Comparison of ENCODE assay signal across 24 cellular contexts in the genomic region with DNA sequence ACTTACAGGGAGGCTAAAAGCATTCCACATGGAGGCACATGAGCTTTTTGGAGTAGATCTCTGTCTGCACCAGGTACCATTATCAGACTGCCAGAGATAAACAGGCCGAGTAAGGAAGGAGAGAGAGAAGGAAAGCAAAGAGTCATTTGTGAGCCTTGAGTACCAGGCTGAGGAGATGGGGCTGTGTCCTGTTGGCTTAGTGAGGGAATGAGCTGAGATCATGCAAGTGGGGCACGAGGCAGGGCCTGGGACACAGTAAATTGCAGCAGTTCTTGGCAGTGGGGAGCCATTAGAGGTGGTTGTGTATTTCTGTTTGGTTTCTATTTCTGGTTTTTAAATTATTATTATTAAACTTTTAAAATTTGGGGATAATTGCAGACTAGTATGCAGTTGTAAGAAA. TPM values are rescaled to one million over a fixed set of nuclear protein-coding genes. Genes with fewer than 3 reads are reported as not detected.
A peak's percentile ranks its signal among the peaks of the same experiment; 100 is the strongest.
DNase-seq lines count a peak whose midpoint lies in the region; ATAC-seq, FAIRE-seq and TF ChIP-seq lines count a peak whose summit lies in the region.
"Had no signal": no experiment of that assay in that cellular context is flagged by ENCODE, and none has a peak within 500 bp of the region (broad histone marks: within the 10 kb centered on the region; RNA-seq: fewer than 3 reads in every experiment).

No MANE protein-coding gene starts in this region.

- FAIRE-seq in K562 (lab: Jason Lieb, UNC) = no peak
- FAIRE-seq: A204.1, D721Med, GM12891, GM18507 had no signal

- TF ChIP-seq CTCF in right atrium auricular region (IDR thresholded peaks at IDR 0.05) = no peak
- TF ChIP-seq CTCF in K562 (IDR thresholded peaks at IDR 0.05 in 2 of 3, conservative IDR thresholded peaks at IDR 0.05 in 1 of 3; ENCODE audit: insufficient read depth in 2 of 3, low read depth in 1 of 3, low read length in 3 of 3) = no peak
- TF ChIP-seq CTCF in vagina (IDR thresholded peaks at IDR 0.05) = no peak

- H3K4me1 ChIP-seq in right atrium auricular region (peaks cover 0 to 11% of the 10 kb centered on the region in 2 donors), K562 (replicated peaks in 1 of 2; ENCODE audit: control insufficient read depth in 2 of 2, insufficient read depth in 2 of 2, low read length in 2 of 2) (no peaks in the 10 kb centered on the region), vagina (peaks cover 10% of the 10 kb centered on the region)
- H3K4me1 ChIP-seq: BE2C had no signal

- intact Hi-C loops in cardiac septum (cut with DNase I) = no loop called here
- intact Hi-C loops in K562 (cut with micrococcal nuclease) = no loop called here
- intact Hi-C loops in vagina (cut with DNase I) = no loop called here

- in situ Hi-C loops in K562 (cut with MboI) = no loop called here

- H3K9me1 ChIP-seq in K562 (ENCODE audit: control insufficient read depth, insufficient read depth, low read length) = no peaks in the 10 kb centered on the region

- TF ChIP-seq EP300 in K562 (IDR thresholded peaks at IDR 0.05; ENCODE audit: low read length) = no peak

- POLR2A ChIA-PET in K562 (lab: Yijun Ruan, JAX) = interaction anchor here (1.8 kb wide), 1 partner anchor 76 kb away, joined by 4 read pairs; no protein-coding TSS in a partner anchor

- DNase-seq in cardiac septum (ENCODE audit: low spot score) (peak; percentile 49), right atrium auricular region (ENCODE audit: low spot score) (no peak), K562 (ENCODE audit: extremely low read depth in 1 of 4, low spot score in 3 of 4) (no peak), mesenteric fat pad (ENCODE audit: low spot score) (peak; percentile 26), vagina (ENCODE audit: extremely low spot score in 2 of 2) (no peak)
- DNase-seq in activated T-cell treated with anti-CD3 and anti-CD28 coated beads, Interleukin-2, amount 50 U/mL, for 4 hours = no peak
- DNase-seq: AML-193; BE2C; CD4-positive, alpha-beta T cell; CD8-positive, alpha-beta memory T cell; DMS53; DMS79 treated with DMSO at 0.1 percent for 48 hours; GF-D8; H9 had no signal

- no peak overlapping the region for H3K9ac ChIP-seq in K562 (ENCODE audit: insufficient read depth in 1 of 2, low read depth in 2 of 2, low read length in 2 of 2)
- H3K9ac ChIP-seq: BLaER1 treated with 17β-estradiol and CSF1 and Interleukin-3, amounts not matched to agents 10 nM and 100 nM had no signal

- 66% methylated on average over 2 of the region's 2 CpGs for WGBS in K562 (ENCODE audit: insufficient coverage, low coverage, missing lambda C conversion rate)

- H3K27ac ChIP-seq in right atrium auricular region (no peak overlapping the region), K562 (ENCODE audit: extremely low read depth, low read depth, low read length) (no peak overlapping the region), vagina (peak overlapping the region; percentile 51)
- H3K27ac ChIP-seq: 22Rv1; BLaER1 treated with 17β-estradiol and CSF1 and Interleukin-3, amounts not matched to agents 10 nM and 100 nM had no signal

- H3K36me3 Mint-ChIP-seq in activated T-cell treated with anti-CD3 and anti-CD28 coated beads, Interleukin-2, amount 50 U/mL, for 4 hours (ENCODE audit: insufficient read depth) = peaks cover 4% of the 10 kb centered on the region
- H3K36me3 Mint-ChIP-seq: CD14-positive monocyte had no signal

- peaks cover 11% of the 10 kb centered on the region for H3K4me1 Mint-ChIP-seq in activated T-cell treated with anti-CD3 and anti-CD28 coated beads, Interleukin-2, amount 50 U/mL, for 4 hours (ENCODE audit: low read depth)
- H3K4me1 Mint-ChIP-seq: GM23338, H9 had no signal

- TF ChIP-seq POLR2A in K562 (conservative IDR thresholded peaks at IDR 0.05) (0 out of 2 replicates have a peak, but pooled peaks have one; percentile 29), vagina (IDR thresholded peaks at IDR 0.05) (no peak)

- peaks cover 5% of the 10 kb centered on the region for H3K9me3 Mint-ChIP-seq in activated T-cell treated with anti-CD3 and anti-CD28 coated beads, Interleukin-2, amount 50 U/mL, for 4 hours
- H3K9me3 Mint-ChIP-seq: CD14-positive monocyte; CD4-positive, alpha-beta T cell; GM23338; H9 had no signal

- H3K4me3 ChIP-seq in right atrium auricular region = no peak overlapping the region
- H3K4me3 ChIP-seq in K562 = no peak overlapping the region
- no peak overlapping the region for H3K4me3 ChIP-seq in vagina
- H3K4me3 ChIP-seq: BLaER1 treated with 17β-estradiol and CSF1 and Interleukin-3, amounts not matched to agents 10 nM and 100 nM; GM23338 had no signal

- no peak overlapping the region for H3K4me2 ChIP-seq in K562 (ENCODE audit: insufficient read depth, low read length)
- H3K4me2 ChIP-seq: BLaER1 treated with 17β-estradiol and CSF1 and Interleukin-3, amounts not matched to agents 10 nM and 100 nM; GM23338 had no signal

- no peaks in the 10 kb centered on the region for H3K27me3 ChIP-seq in right atrium auricular region
- no peaks in the 10 kb centered on the region for H3K27me3 ChIP-seq in K562 (ENCODE audit: control insufficient read depth in 2 of 2, insufficient read depth in 2 of 2, low read length in 2 of 2)
- no peaks in the 10 kb centered on the region for H3K27me3 ChIP-seq in vagina
- H3K27me3 ChIP-seq: BE2C; BLaER1 treated with 17β-estradiol and CSF1 and Interleukin-3, amounts not matched to agents 10 nM and 100 nM had no signal

- H2AFZ ChIP-seq in K562 (ENCODE audit: low read depth, low read length) = no peak overlapping the region
- H2AFZ ChIP-seq: GM23338 had no signal

- H3K36me3 ChIP-seq in right atrium auricular region = peaks cover 9% of the 10 kb centered on the region
- peaks cover 6% of the 10 kb centered on the region; the same call in 2 of the 3 replicates for H3K36me3 ChIP-seq in K562 (ENCODE audit: control insufficient read depth, insufficient read depth, low read length)
- peaks cover 0 to 3% of the 10 kb centered on the region in 2 donors for H3K36me3 ChIP-seq in vagina
- H3K36me3 ChIP-seq: BLaER1 treated with 17β-estradiol and CSF1 and Interleukin-3, amounts not matched to agents 10 nM and 100 nM had no signal

- BruUV-seq in K562 (replicated peaks; lab: Mats Ljungman, UMichigan) = no TSS peak

- ATAC-seq in K562 (no peak; the same call in 2 of the 3 replicates), HG03571 (IDR thresholded peaks at IDR 0.05; ENCODE audit: unreplicated experiment) (no peak)
- no peak for ATAC-seq in activated T-cell treated with anti-CD3 and anti-CD28 coated beads, Interleukin-2, amount 50 U/mL, for 4 hours
- ATAC-seq: GM23338, HCT116 had no signal

- no peaks in the 10 kb centered on the region for H3K79me2 ChIP-seq in K562 (ENCODE audit: control insufficient read depth, insufficient read depth, low read length)

- no peaks in the 10 kb centered on the region for H3K9me3 ChIP-seq in right atrium auricular region
- H3K9me3 ChIP-seq in K562 (replicated peaks; ENCODE audit: control insufficient read depth, insufficient read depth, low read depth, low read length) = no peaks in the 10 kb centered on the region
- no peaks in the 10 kb centered on the region for H3K9me3 ChIP-seq in vagina
- H3K9me3 ChIP-seq: BE2C; BLaER1 treated with 17β-estradiol and CSF1 and Interleukin-3, amounts not matched to agents 10 nM and 100 nM had no signal

- CTCF ChIA-PET in K562 (lab: Yijun Ruan, JAX; ENCODE audit: low intra/inter-chr PET ratio) = no interaction called here

- no peaks in the 10 kb centered on the region for H4K20me1 ChIP-seq in K562 (replicated peaks; ENCODE audit: control insufficient read depth, insufficient read depth, low read length)
- H4K20me1 ChIP-seq: BLaER1 treated with 17β-estradiol and CSF1 and Interleukin-3, amounts not matched to agents 10 nM and 100 nM had no signal

- no peak for TF ChIP-seq RAD21 in K562 (CRISPR knock-in tag; conservative IDR thresholded peaks at IDR 0.05 in 1 of 2, IDR thresholded peaks at IDR 0.05 in 1 of 2)

- no peak overlapping the region for H3K4me3 Mint-ChIP-seq in activated T-cell treated with anti-CD3 and anti-CD28 coated beads, Interleukin-2, amount 50 U/mL, for 4 hours
- H3K4me3 Mint-ChIP-seq: CD14-positive monocyte; CD4-positive, alpha-beta T cell; CD8-positive, alpha-beta memory T cell; GM23338; H9 had no signal

- H3K27me3 Mint-ChIP-seq in activated T-cell treated with anti-CD3 and anti-CD28 coated beads, Interleukin-2, amount 50 U/mL, for 4 hours (ENCODE audit: low read depth) = peaks cover 3% of the 10 kb centered on the region
- H3K27me3 Mint-ChIP-seq: CD4-positive, alpha-beta T cell had no signal

RNA-seq across cellular contexts. Expression of a gene that starts 53.3 kb away (rescaled TPM):
- 20.8 TPM for total RNA-seq in cardiac septum
- 10 to 100 TPM; 13.9 to 14.0 TPM for total RNA-seq in right atrium auricular region
- 45.9 and 90.8 TPM in 2 replicates for total RNA-seq in K562 (2011; cell fraction: chromatin; rRNA removed; ENCODE audit: low replicate concordance)
- total RNA-seq in K562 (2011; cell fraction: nucleolus; rRNA removed) = 25.0 and 29.2 TPM in 2 replicates
- 43.0 and 55.8 TPM in 2 replicates for total RNA-seq in K562 (2011; cell fraction: nucleoplasm; rRNA removed)
- total RNA-seq in K562 (2014; rRNA removed) = 16.8 and 16.9 TPM in 2 replicates
- total RNA-seq in K562 (2014; rRNA removed; fragmentation: Illumina TruSeq; extraction: Trizol) = 14.8 and 15.8 TPM in 2 replicates
- 13.9 and 14.2 TPM in 2 replicates for total RNA-seq in K562 (2015; rRNA removed; fragmentation: Illumina TruSeq; extraction: Trizol)
- 20.0 and 20.4 TPM in 2 replicates for total RNA-seq in K562 (2021)
- polyA plus RNA-seq in K562 (2011; rRNA removed) = 36.7 and 37.0 TPM in 2 replicates
- polyA plus RNA-seq in K562 (2011; cell fraction: cytosol; rRNA removed) = 17.5 and 22.9 TPM in 2 replicates
- polyA plus RNA-seq in K562 (2011; cell fraction: nucleus; rRNA removed) = 47.0 and 54.9 TPM in 2 replicates
- polyA plus RNA-seq in K562 (2012) = 11.8 and 18.5 TPM in 2 replicates
- 18.6 and 22.2 TPM in 2 replicates for polyA plus RNA-seq in K562 (2014; fragmentation: Illumina TruSeq; extraction: Trizol)
- polyA plus RNA-seq in K562 (2014; fragmentation: Nextera tagmentation; extraction: Ambion mirVana) = 10 to 100 TPM; 10.1 to 19.0 TPM
- 20.6 and 20.9 TPM in 2 replicates for polyA plus RNA-seq in K562 (2014; rRNA removed)
- 32.6 and 36.5 TPM in 2 replicates for polyA minus RNA-seq in K562 (2011; rRNA and poly(A)+ RNA removed)
- polyA minus RNA-seq in K562 (2011; cell fraction: cytosol; rRNA and poly(A)+ RNA removed) = 15.0 and 17.8 TPM in 2 replicates
- polyA minus RNA-seq in K562 (2011; cell fraction: nucleus; rRNA and poly(A)+ RNA removed) = 19.5 and 34.8 TPM in 2 replicates
- total RNA-seq in mesenteric fat pad = 19.8 TPM
- total RNA-seq in vagina = 18.2 TPM
- total RNA-seq in activated T-cell treated with anti-CD3 and anti-CD28 coated beads, Interleukin-2, amount 50 U/mL, for 4 hours = 10 to 100 TPM; 12.8 to 15.1 (median 14.7) TPM

RNA-seq across cellular contexts. Expression of a gene that starts 53.7 kb away (rescaled TPM):
- 18.5 TPM for total RNA-seq in cardiac septum
- total RNA-seq in right atrium auricular region = 10 to 100 TPM; 14.1 to 18.5 TPM
- total RNA-seq in K562 (2011; cell fraction: chromatin; rRNA removed; ENCODE audit: low replicate concordance) = 50.3 and 119 TPM in 2 replicates
- 30.9 and 32.9 TPM in 2 replicates for total RNA-seq in K562 (2011; cell fraction: nucleolus; rRNA removed)
- total RNA-seq in K562 (2011; cell fraction: nucleoplasm; rRNA removed) = 50.1 and 77.7 TPM in 2 replicates
- 47.5 and 56.2 TPM in 2 replicates for total RNA-seq in K562 (2014; rRNA removed)
- 62.3 and 67.2 TPM in 2 replicates for total RNA-seq in K562 (2014; rRNA removed; fragmentation: Illumina TruSeq; extraction: Trizol)
- 52.8 and 57.5 TPM in 2 replicates for total RNA-seq in K562 (2015; rRNA removed; fragmentation: Illumina TruSeq; extraction: Trizol)
- total RNA-seq in K562 (2021) = 59.6 and 60.2 TPM in 2 replicates
- 51.4 and 69.7 TPM in 2 replicates for polyA plus RNA-seq in K562 (2011; rRNA removed)
- 15.0 and 20.9 TPM in 2 replicates for polyA plus RNA-seq in K562 (2011; cell fraction: cytosol; rRNA removed)
- 45.1 and 51.8 TPM in 2 replicates for polyA plus RNA-seq in K562 (2011; cell fraction: nucleus; rRNA removed)
- 36.5 and 42.5 TPM in 2 replicates for polyA plus RNA-seq in K562 (2012)
- 55.7 and 64.6 TPM in 2 replicates for polyA plus RNA-seq in K562 (2014; fragmentation: Illumina TruSeq; extraction: Trizol)
- 10 to 100 TPM; 29.4 to 37.1 TPM for polyA plus RNA-seq in K562 (2014; fragmentation: Nextera tagmentation; extraction: Ambion mirVana)
- 41.7 and 55.5 TPM in 2 replicates for polyA plus RNA-seq in K562 (2014; rRNA removed)
- 76.3 and 88.4 TPM in 2 replicates for polyA minus RNA-seq in K562 (2011; rRNA and poly(A)+ RNA removed)
- 23.4 and 31.7 TPM in 2 replicates for polyA minus RNA-seq in K562 (2011; cell fraction: cytosol; rRNA and poly(A)+ RNA removed)
- polyA minus RNA-seq in K562 (2011; cell fraction: nucleus; rRNA and poly(A)+ RNA removed) = 36.9 and 68.3 TPM in 2 replicates
- total RNA-seq in mesenteric fat pad = 21.3 TPM
- 23.3 TPM for total RNA-seq in vagina
- 10 to 100 TPM; 48.1 to 50.9 (median 48.1) TPM for total RNA-seq in activated T-cell treated with anti-CD3 and anti-CD28 coated beads, Interleukin-2, amount 50 U/mL, for 4 hours

Comparison
In these comparisons a context has a peak if more than half of its experiments do, and no peak if none do; other contexts are left out.
1. DNase-seq: peak in cardiac septum (single experiment) and mesenteric fat pad (single experiment); none in right atrium auricular region (single experiment), K562 (0 of 4), vagina (0 of 2) and activated T-cell treated with anti-CD3 and anti-CD28 coated beads, Interleukin-2, amount 50 U/mL, for 4 hours (single experiment).